ENCODE assay signal across 8 cellular contexts in the genomic region with DNA sequence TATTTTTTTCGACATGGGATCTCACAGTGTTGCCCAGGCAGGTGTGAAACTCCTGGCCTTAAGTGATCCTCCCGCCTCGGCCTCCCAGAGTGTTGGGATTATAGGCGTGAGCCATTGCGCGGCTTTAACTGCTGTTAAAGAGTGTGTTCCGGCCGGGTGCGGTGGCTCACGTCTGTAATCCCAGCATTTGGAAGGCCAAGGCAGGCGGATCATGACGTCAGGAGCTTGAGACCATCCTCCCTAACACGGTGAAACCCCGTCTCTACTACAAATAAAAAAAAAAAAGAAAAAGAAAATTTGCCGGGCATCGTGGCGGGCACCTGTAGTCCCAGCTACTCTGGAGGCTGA. TPM values are rescaled to one million over a fixed set of nuclear protein-coding genes. Genes with fewer than 3 reads are reported as not detected.
DNase-seq lines count a peak whose midpoint lies in the region; FAIRE-seq and TF ChIP-seq lines count a peak whose summit lies in the region.

No MANE protein-coding gene starts in this region.

- H3K4me1 Mint-ChIP-seq in HFFc6 (ENCODE audit: low read depth) = peaks cover 29% of the 10 kb centered on the region

- H3K36me3 ChIP-seq in mesenchymal stem cell (ENCODE audit: control insufficient read depth in 1 of 2, insufficient read depth in 2 of 2, low read depth in 1 of 2, low read length in 2 of 2) = peaks cover 9 to 13% of the 10 kb centered on the region in 2 experiments

- H3K4me1 ChIP-seq in mesenchymal stem cell (ENCODE audit: control insufficient read depth, insufficient read depth, low read depth, low read length) = peaks cover 7% of the 10 kb centered on the region

- H3K4me3 Mint-ChIP-seq in HFFc6 = peak overlapping the region; percentile 94

- no peak for TF ChIP-seq CTCF in 22Rv1 (IDR thresholded peaks at IDR 0.05)
- no peak for TF ChIP-seq CTCF in HFFc6 (IDR thresholded peaks at IDR 0.05)
- TF ChIP-seq CTCF in astrocyte of the spinal cord (IDR thresholded peaks at IDR 0.05; ENCODE audit: low read depth, low read length) = no peak
- no peak for TF ChIP-seq CTCF in D721Med (IDR thresholded peaks at IDR 0.05; ENCODE audit: insufficient read depth, missing control alignments)

- peak overlapping the region; percentile 84; the same call in 1 of the 2 replicates for H3K27ac ChIP-seq in 22Rv1
- H3K27ac ChIP-seq in mesenchymal stem cell (ENCODE audit: low read length, poor library complexity, severe bottlenecking) = peak overlapping the region; percentile 38

- H3K4ac ChIP-seq in mesenchymal stem cell (ENCODE audit: low read depth in 1 of 2, low read length in 2 of 2) = no peak overlapping the region

- no peak overlapping the region for H2BK15ac ChIP-seq in mesenchymal stem cell (ENCODE audit: low read depth, poor library complexity, severe bottlenecking)

- H4K8ac ChIP-seq in mesenchymal stem cell (ENCODE audit: low read length) = no peak overlapping the region

- H2BK12ac ChIP-seq in mesenchymal stem cell (ENCODE audit: low read length in 2 of 2) = no peak overlapping the region

- H2BK5ac ChIP-seq in mesenchymal stem cell (ENCODE audit: low read depth, low read length, poor library complexity, severe bottlenecking) = no peak overlapping the region

- H3K23ac ChIP-seq in mesenchymal stem cell (ENCODE audit: low read length in 2 of 2) = no peak overlapping the region

- peak overlapping the region; percentile 85 for H2AK5ac ChIP-seq in mesenchymal stem cell (ENCODE audit: low read length, severe bottlenecking)

- H3K18ac ChIP-seq in mesenchymal stem cell (ENCODE audit: low read depth in 1 of 2, low read length in 2 of 2) = no peak overlapping the region

- FAIRE-seq in RCC 7860 (lab: Jason Lieb, UNC) (no peak), D721Med (lab: Jason Lieb, UNC) (no peak)

- DNase-seq in HFFc6 = no peak
- DNase-seq in astrocyte of the spinal cord (ENCODE audit: low read depth, low spot score) = peak; percentile 17
- peak; percentile 33 for DNase-seq in mesenchymal stem cell
- DNase-seq in RCC 7860 (ENCODE audit: low spot score) = no peak
- DNase-seq in T-helper 9 cell = no peak
- DNase-seq in D721Med (ENCODE audit: insufficient read length, low spot score) = no peak
- no peak for DNase-seq in amygdala (lab: John Stamatoyannopoulos, UW)

- in situ Hi-C loops in astrocyte of the spinal cord (cut with HindIII; ENCODE audit: low sequenced_read_pairs) = no loop called here

- H3K9ac ChIP-seq in mesenchymal stem cell (ENCODE audit: low read length) = peak overlapping the region; percentile 99

- no peak overlapping the region for H2BK120ac ChIP-seq in mesenchymal stem cell (ENCODE audit: low read depth, low read length)

- peak overlapping the region; percentile 96 for H3K27ac Mint-ChIP-seq in HFFc6

- no peaks in the 10 kb centered on the region for H3K9me3 ChIP-seq in mesenchymal stem cell (ENCODE audit: control insufficient read depth, low read length)

- 68% methylated on average over 14 of the region's 17 CpGs for WGBS in mesenchymal stem cell

- H2AFZ ChIP-seq in mesenchymal stem cell (ENCODE audit: low read depth, low read length) = no peak overlapping the region

- peak overlapping the region; percentile 57 for H3K4me2 ChIP-seq in mesenchymal stem cell (ENCODE audit: low read length, poor library complexity, severe bottlenecking)

- H3K14ac ChIP-seq in mesenchymal stem cell (ENCODE audit: low read length in 2 of 2) = no peak overlapping the region

- H3K4me3 ChIP-seq in astrocyte of the spinal cord (ENCODE audit: low read depth, low read length) = peak overlapping the region; percentile 83
- peak overlapping the region; percentile 90 to 98 for H3K4me3 ChIP-seq in mesenchymal stem cell (ENCODE audit: insufficient read depth in 1 of 2, low read depth in 1 of 2, low read length in 2 of 2)

- H3K9me3 Mint-ChIP-seq in HFFc6 = no peaks in the 10 kb centered on the region

- peaks cover 4% of the 10 kb centered on the region for H3K79me1 ChIP-seq in mesenchymal stem cell (replicated peaks; ENCODE audit: low read length, poor library complexity, severe bottlenecking)

- H3K27me3 ChIP-seq in mesenchymal stem cell (ENCODE audit: control insufficient read depth in 1 of 2, insufficient read depth in 1 of 2, low read length in 2 of 2) = no peaks in the 10 kb centered on the region

- no peak overlapping the region for H4K91ac ChIP-seq in mesenchymal stem cell (ENCODE audit: low read length)

- H3K36me3 Mint-ChIP-seq in HFFc6 (ENCODE audit: low read depth) = peaks cover 34% of the 10 kb centered on the region

- peaks cover 5% of the 10 kb centered on the region; the same call in 1 of the 2 replicates for H3K27me3 Mint-ChIP-seq in HFFc6 (ENCODE audit: insufficient read depth)

RNA-seq across cellular contexts. Expression of a gene that starts 1.1 kb away (rescaled TPM):
- 10 to 100 TPM; 38.6 to 45.3 (median 42.5) TPM for total RNA-seq in HFFc6 (2021; fragmentation: NEBNext Ultra II Directional; extraction: Animal tissue kit (Norgen Biotek cat#: 25700))
- polyA plus RNA-seq in mesenchymal stem cell (2013, experiment 1 of 2) = 15.6 TPM
- 16.4 TPM for polyA plus RNA-seq in mesenchymal stem cell (2013, experiment 2 of 2)

Comparison
In these comparisons a context has a peak if more than half of its experiments do, and no peak if none do; other contexts are left out.
1. DNase-seq: peak in astrocyte of the spinal cord (single experiment) and mesenchymal stem cell (single experiment); none in HFFc6 (single experiment), RCC 7860 (single experiment), T-helper 9 cell (single experiment), D721Med (single experiment) and amygdala (0 of 56).